17 cellular contexts compared by ENCODE assay signal in the genomic region with DNA sequence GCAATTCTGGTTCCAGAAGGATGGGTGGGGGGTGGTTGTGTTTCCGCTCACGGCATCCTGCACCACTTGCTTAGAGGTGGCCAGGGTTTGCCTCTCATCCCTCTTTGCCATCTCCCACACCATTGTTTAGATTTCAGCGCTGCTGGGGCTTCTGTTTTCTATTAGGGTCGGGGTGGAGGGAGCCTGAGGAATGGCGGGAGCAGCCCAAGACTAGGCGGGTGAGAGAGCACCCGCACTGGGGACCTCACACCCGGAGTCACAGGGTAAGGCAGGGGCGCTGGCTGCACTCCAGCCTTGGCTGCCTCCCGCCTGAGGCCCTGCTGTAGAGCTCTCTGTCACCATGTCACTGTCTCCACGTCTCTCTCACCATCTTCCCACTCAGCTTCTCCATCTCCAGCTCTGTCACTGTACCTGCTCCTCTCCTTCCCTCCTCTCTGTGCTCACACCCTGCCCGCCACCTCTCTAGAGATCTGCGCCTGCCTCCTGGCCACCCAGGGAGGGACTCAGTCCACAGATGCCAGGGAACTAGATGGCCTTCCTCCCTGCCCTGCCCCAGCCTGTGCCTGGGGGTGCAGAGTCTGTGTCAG. TPM values are rescaled to one million over a fixed set of nuclear protein-coding genes. Genes with fewer than 3 reads are reported as not detected.
"Had no signal": no experiment of that assay in that cellular context is flagged by ENCODE, and none has a peak within 500 bp of the region (broad histone marks: within the 10 kb centered on the region; RNA-seq: fewer than 3 reads in every experiment).

No MANE protein-coding gene starts in this region.

- H3K4me1 ChIP-seq: prostate gland had no signal

- H3K27ac ChIP-seq: esophagus squamous epithelium, gastrocnemius medialis, prostate gland had no signal

- ATAC-seq: activated T-cell treated with anti-CD3 and anti-CD28 coated beads, Interleukin-2, amount 50 U/mL, for 4 hours; gastrocnemius medialis; T-helper 17 cell had no signal

- H3K36me3 ChIP-seq: esophagus squamous epithelium, gastrocnemius medialis, prostate gland had no signal

- H3K9me3 ChIP-seq: esophagus squamous epithelium, gastrocnemius medialis, prostate gland had no signal

- H3K4me3 ChIP-seq: esophagus squamous epithelium, gastrocnemius medialis, prostate gland had no signal

- DNase-seq: activated CD4-positive, alpha-beta T cell treated with anti-CD3 and anti-CD28 coated beads for 4 hours; activated CD4-positive, alpha-beta T cell treated with anti-CD3 and anti-CD28 coated beads, Interleukin-2, amount 50 U/mL, for 48 hours; activated CD4-positive, CD25-positive, alpha-beta regulatory T cell; activated CD8-positive, alpha-beta memory T cell treated with anti-CD3 and anti-CD28 coated beads, Interleukin-2, amount 50 U/mL, for 48 hours; activated naive CD4-positive, alpha-beta T cell treated with Interleukin-2 at 50 U/mL for 16 hours; activated naive CD8-positive, alpha-beta T cell treated with anti-CD3 and anti-CD28 coated beads for 36 hours; activated T-cell treated with anti-CD3 and anti-CD28 coated beads, Interleukin-2, amount 50 U/mL, for 4 hours; cerebellar nuclear complex; cortex of kidney; endodermal cell; esophagus squamous epithelium; gastrocnemius medialis; stimulated activated CD4-positive, alpha-beta T cell treated with anti-CD3 and anti-CD28 coated beads, Interleukin-4, amount 100 ng/mL, for 1 hour; stimulated activated naive CD4-positive, alpha-beta T cell; T-helper 17 cell had no signal

RNA-seq across cellular contexts. Expression of a gene that starts 32.8 kb away (rescaled TPM):
- total RNA-seq: activated CD8-positive, alpha-beta memory T cell treated with anti-CD3 and anti-CD28 coated beads for 36 hours; activated naive CD8-positive, alpha-beta T cell treated with anti-CD3 and anti-CD28 coated beads for 36 hours had no signal
